In genomic region chr5:157540707-157541451, GRCh38 we compare ENCODE assay signal across 1 cellular context.
TF ChIP-seq lines count a peak whose summit lies in the region.

No MANE protein-coding gene starts in this region.

TF ChIP-seq in IMR-90, 13 proteins besides CTCF, POLR2A, EP300 and RAD21 (continued from another document):
- TF ChIP-seq ELK1 (IDR thresholded peaks at IDR 0.05; ENCODE audit: borderline replicate concordance, low read depth, low read length) (no peak), MAFK (IDR thresholded peaks at IDR 0.05; ENCODE audit: low read depth, low read length) (no peak), RCOR1 (IDR thresholded peaks at IDR 0.05; ENCODE audit: insufficient replicate concordance, low read length) (peak; percentile 17), MXI1 (IDR thresholded peaks at IDR 0.05; ENCODE audit: borderline replicate concordance, low read depth, low read length) (0 out of 2 replicates have a peak, but pooled peaks have one; percentile 17), RFX5 (IDR thresholded peaks at IDR 0.05; ENCODE audit: low read depth, low read length) (no peak), NFE2L2 (IDR thresholded peaks at IDR 0.05; ENCODE audit: low read depth, low read length) (no peak), BHLHE40 (IDR thresholded peaks at IDR 0.05; ENCODE audit: low read depth, low read length) (no peak), FOS (IDR thresholded peaks at IDR 0.05; ENCODE audit: low read depth, low read length) (no peak)
